In the genomic region with DNA sequence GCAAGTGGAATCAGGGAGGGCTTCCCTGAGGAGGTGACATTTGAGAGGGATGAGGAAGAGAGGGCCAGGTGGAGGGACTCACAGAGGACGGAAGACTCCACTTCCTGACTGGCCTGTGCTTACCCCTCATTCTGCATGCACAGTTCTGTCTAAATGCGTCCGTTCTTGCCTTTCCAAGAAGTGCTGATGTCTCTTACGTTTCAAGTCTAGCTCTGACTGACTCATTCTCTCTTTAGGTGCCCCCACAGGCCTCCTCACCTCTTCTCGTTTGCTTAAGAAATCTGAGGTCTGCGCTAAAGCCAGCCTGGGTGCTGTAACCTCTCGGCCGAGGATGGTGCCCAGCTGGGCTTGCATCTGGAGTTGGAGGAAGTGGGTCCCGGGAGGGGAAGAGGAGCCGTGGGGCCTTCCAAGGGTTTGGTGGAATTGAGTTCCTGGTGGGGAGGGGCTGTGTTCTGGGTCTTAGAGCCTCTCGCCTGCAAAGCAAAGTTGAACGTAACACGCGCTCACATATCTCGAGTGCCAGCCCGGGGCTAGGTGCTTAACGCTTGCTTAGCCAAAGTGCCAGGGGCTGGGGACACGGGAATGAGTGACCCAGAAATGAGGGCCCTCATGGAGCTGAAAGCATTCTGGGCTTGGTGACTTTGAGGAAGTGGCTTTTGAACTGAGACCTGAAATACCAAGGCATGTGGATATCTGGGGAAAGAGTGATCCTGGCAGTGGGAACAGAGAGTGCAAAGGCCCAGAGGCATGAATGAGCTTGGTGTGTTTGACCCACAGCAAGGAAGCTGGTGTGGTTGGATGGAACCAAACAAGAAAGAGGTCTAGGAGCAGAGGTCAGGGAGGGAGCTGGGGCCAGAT, we compare ENCODE assay signal across 8 cellular contexts. TPM values are rescaled to one million over a fixed set of nuclear protein-coding genes. Genes with fewer than 3 reads are reported as not detected.
A peak's percentile ranks its signal among the peaks of the same experiment; 100 is the strongest.
DNase-seq lines count a peak whose midpoint lies in the region; ATAC-seq and TF ChIP-seq lines count a peak whose summit lies in the region.

No MANE protein-coding gene starts in this region.

- H3K4me3 ChIP-seq in smooth muscle cell, result no peak overlapping the region

- no peaks in the 10 kb centered on the region for H3K27me3 Mint-ChIP-seq in activated T-cell treated with anti-CD3 and anti-CD28 coated beads, Interleukin-2, amount 50 U/mL, for 4 hours (ENCODE audit: low read depth)

- no peaks in the 10 kb centered on the region for H3K36me3 ChIP-seq in KOPT-K1 (ENCODE audit: insufficient read depth, low read length)
- no peaks in the 10 kb centered on the region for H3K36me3 ChIP-seq in smooth muscle cell (ENCODE audit: low read depth)

- H2AFZ ChIP-seq in smooth muscle cell (ENCODE audit: low read depth), result no peak overlapping the region

- peaks cover 29% of the 10 kb centered on the region for H3K36me3 Mint-ChIP-seq in activated T-cell treated with anti-CD3 and anti-CD28 coated beads, Interleukin-2, amount 50 U/mL, for 4 hours (ENCODE audit: insufficient read depth)

- TF ChIP-seq CTCF in smooth muscle cell (IDR thresholded peaks at IDR 0.05; ENCODE audit: borderline replicate concordance, insufficient read depth, poor library complexity, severe bottlenecking), result no peak

- H3K4me1 Mint-ChIP-seq in activated T-cell treated with anti-CD3 and anti-CD28 coated beads, Interleukin-2, amount 50 U/mL, for 4 hours (ENCODE audit: low read depth), result peaks cover 83% of the 10 kb centered on the region

- H3K79me2 ChIP-seq in smooth muscle cell (ENCODE audit: low read depth), result peaks cover 77% of the 10 kb centered on the region

- WGBS in smooth muscle cell (ENCODE audit: low lambda C conversion rate), result 58% methylated on average over 18 of the region's 18 CpGs

- DNase-seq in CD1c-positive myeloid dendritic cell (ENCODE audit: extremely low spot score) (peak; percentile 83), cardiac septum (ENCODE audit: low spot score) (peak; percentile 80), smooth muscle cell (lab: John Stamatoyannopoulos, UW; ENCODE audit: unreplicated experiment) (no peak), NCI-H187 treated with DMSO at 0.1 percent for 48 hours (lab: John Stamatoyannopoulos, UW) (no peak), iPS-NIHi11 (ENCODE audit: low spot score) (no peak), NCI-H2171 treated with DMSO at 0.1 percent for 48 hours (lab: John Stamatoyannopoulos, UW) (no peak)
- peak; percentile 54 for DNase-seq in activated T-cell treated with anti-CD3 and anti-CD28 coated beads, Interleukin-2, amount 50 U/mL, for 4 hours

- intact Hi-C loops in cardiac septum (cut with DNase I), result no loop called here

- peaks cover 24% of the 10 kb centered on the region for H4K20me1 ChIP-seq in smooth muscle cell (ENCODE audit: low read depth)

- no peaks in the 10 kb centered on the region for H3F3A ChIP-seq in smooth muscle cell (ENCODE audit: low read depth)

- H3K27ac ChIP-seq in KOPT-K1 (ENCODE audit: low read depth, low read length, poor library complexity, severe bottlenecking) (peak overlapping the region; percentile 38), smooth muscle cell (ENCODE audit: low read depth) (peak overlapping the region; percentile 54)

- no peaks in the 10 kb centered on the region for H3K9me3 Mint-ChIP-seq in activated T-cell treated with anti-CD3 and anti-CD28 coated beads, Interleukin-2, amount 50 U/mL, for 4 hours

- H3K27me3 ChIP-seq in smooth muscle cell (ENCODE audit: low read depth), result no peaks in the 10 kb centered on the region

- H3K4me1 ChIP-seq in smooth muscle cell (ENCODE audit: low read depth), result peaks cover 17% of the 10 kb centered on the region

- ATAC-seq in activated T-cell treated with anti-CD3 and anti-CD28 coated beads, Interleukin-2, amount 50 U/mL, for 4 hours, result peak; percentile 68 to 72

- H3K4me3 Mint-ChIP-seq in activated T-cell treated with anti-CD3 and anti-CD28 coated beads, Interleukin-2, amount 50 U/mL, for 4 hours, result peak overlapping the region; percentile 90

- H3K4me2 ChIP-seq in smooth muscle cell, result peak overlapping the region; percentile 18

- H3K9me3 ChIP-seq in KOPT-K1 (ENCODE audit: insufficient read depth, low read length, poor library complexity, severe bottlenecking) (no peaks in the 10 kb centered on the region), smooth muscle cell (replicated peaks; ENCODE audit: low read depth) (no peaks in the 10 kb centered on the region)

- H3K9ac ChIP-seq in smooth muscle cell (ENCODE audit: low read depth), result no peak overlapping the region

RNA-seq across cellular contexts. Expression of a gene that starts 4.9 kb away (rescaled TPM):
- 100 to 1,000 TPM; 110 to 143 (median 140) TPM for total RNA-seq in activated T-cell treated with anti-CD3 and anti-CD28 coated beads, Interleukin-2, amount 50 U/mL, for 4 hours
- total RNA-seq in cardiac septum, result 22.0 TPM
- total RNA-seq in smooth muscle cell, result 13.4 and 17.2 TPM in 2 replicates
- polyA plus RNA-seq in smooth muscle cell, result 24.0 and 35.3 TPM in 2 replicates

RNA-seq across cellular contexts. Expression of a gene that starts 50.1 kb away (rescaled TPM):
- 100 to 1,000 TPM; 109 to 111 (median 111) TPM for total RNA-seq in activated T-cell treated with anti-CD3 and anti-CD28 coated beads, Interleukin-2, amount 50 U/mL, for 4 hours
- 27.2 TPM for total RNA-seq in cardiac septum
- 35.7 and 36.9 TPM in 2 replicates for total RNA-seq in smooth muscle cell
- 59.1 and 61.2 TPM in 2 replicates for polyA plus RNA-seq in smooth muscle cell

Comparison
In these comparisons a context has a peak if more than half of its experiments do, and no peak if none do; other contexts are left out.
1. DNase-seq: peak in CD1c-positive myeloid dendritic cell (single experiment), activated T-cell treated with anti-CD3 and anti-CD28 coated beads, Interleukin-2, amount 50 U/mL, for 4 hours (single experiment) and cardiac septum (single experiment); none in smooth muscle cell (single experiment), NCI-H187 treated with DMSO at 0.1 percent for 48 hours (single experiment), iPS-NIHi11 (single experiment) and NCI-H2171 treated with DMSO at 0.1 percent for 48 hours (single experiment).